1 cellular context compared by ENCODE assay signal in genomic region chr20:25237610-25238318, GRCh38.
TF ChIP-seq lines count a peak whose summit lies in the region.

No MANE protein-coding gene starts in this region.

TF ChIP-seq in HepG2, 621 proteins besides CTCF, POLR2A, EP300 and RAD21 (continued from another document and continues in another):
- TF ChIP-seq, protein P1, sequence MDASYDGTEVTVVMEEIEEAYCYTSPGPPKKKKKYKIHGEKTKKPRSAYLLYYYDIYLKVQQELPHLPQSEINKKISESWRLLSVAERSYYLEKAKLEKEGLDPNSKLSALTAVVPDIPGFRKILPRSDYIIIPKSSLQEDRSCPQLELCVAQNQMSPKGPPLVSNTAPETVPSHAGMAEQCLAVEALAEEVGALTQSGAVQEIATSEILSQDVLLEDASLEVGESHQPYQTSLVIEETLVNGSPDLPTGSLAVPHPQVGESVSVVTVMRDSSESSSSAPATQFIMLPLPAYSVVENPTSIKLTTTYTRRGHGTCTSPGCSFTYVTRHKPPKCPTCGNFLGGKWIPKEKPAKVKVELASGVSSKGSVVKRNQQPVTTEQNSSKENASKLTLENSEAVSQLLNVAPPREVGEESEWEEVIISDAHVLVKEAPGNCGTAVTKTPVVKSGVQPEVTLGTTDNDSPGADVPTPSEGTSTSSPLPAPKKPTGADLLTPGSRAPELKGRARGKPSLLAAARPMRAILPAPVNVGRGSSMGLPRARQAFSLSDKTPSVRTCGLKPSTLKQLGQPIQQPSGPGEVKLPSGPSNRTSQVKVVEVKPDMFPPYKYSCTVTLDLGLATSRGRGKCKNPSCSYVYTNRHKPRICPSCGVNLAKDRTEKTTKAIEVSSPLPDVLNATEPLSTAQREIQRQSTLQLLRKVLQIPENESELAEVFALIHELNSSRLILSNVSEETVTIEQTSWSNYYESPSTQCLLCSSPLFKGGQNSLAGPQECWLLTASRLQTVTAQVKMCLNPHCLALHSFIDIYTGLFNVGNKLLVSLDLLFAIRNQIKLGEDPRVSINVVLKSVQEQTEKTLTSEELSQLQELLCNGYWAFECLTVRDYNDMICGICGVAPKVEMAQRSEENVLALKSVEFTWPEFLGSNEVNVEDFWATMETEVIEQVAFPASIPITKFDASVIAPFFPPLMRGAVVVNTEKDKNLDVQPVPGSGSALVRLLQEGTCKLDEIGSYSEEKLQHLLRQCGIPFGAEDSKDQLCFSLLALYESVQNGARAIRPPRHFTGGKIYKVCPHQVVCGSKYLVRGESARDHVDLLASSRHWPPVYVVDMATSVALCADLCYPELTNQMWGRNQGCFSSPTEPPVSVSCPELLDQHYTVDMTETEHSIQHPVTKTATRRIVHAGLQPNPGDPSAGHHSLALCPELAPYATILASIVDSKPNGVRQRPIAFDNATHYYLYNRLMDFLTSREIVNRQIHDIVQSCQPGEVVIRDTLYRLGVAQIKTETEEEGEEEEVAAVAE (CRISPR knock-in tag; IDR thresholded peaks at IDR 0.05; ENCODE audit: borderline replicate concordance), result 0 out of 2 replicates have a peak, but pooled peaks have one; percentile 31
- no peak for TF ChIP-seq ZNF816 (CRISPR knock-in tag; IDR thresholded peaks at IDR 0.05; ENCODE audit: borderline replicate concordance)
- no peak for TF ChIP-seq POLR2AphosphoS2 (IDR thresholded peaks at IDR 0.05; ENCODE audit: low read depth, low read length)
- peak; percentile 86 for TF ChIP-seq SAP130 (CRISPR knock-in tag; IDR thresholded peaks at IDR 0.05; ENCODE audit: low read depth)
- TF ChIP-seq LCORL (IDR thresholded peaks at IDR 0.05), result peak; percentile 68; the same call in 1 of the 2 replicates
- TF ChIP-seq LCORL (CRISPR knock-in tag; IDR thresholded peaks at IDR 0.05), result peak; percentile 72; the same call in 1 of the 2 replicates
- TF ChIP-seq AGO1 (IDR thresholded peaks at IDR 0.05; ENCODE audit: low read depth, low read length, poor library complexity, severe bottlenecking), result no peak
- TF ChIP-seq ZNF350 (CRISPR knock-in tag; IDR thresholded peaks at IDR 0.05; ENCODE audit: borderline replicate concordance, low read depth), result peak; percentile 57
- TF ChIP-seq ZBTB14 (CRISPR knock-in tag; IDR thresholded peaks at IDR 0.05), result no peak
- TF ChIP-seq FOXK1 (CRISPR knock-in tag; IDR thresholded peaks at IDR 0.05; ENCODE audit: borderline replicate concordance, low read depth), result peak; percentile 76; the same call in 1 of the 2 replicates
- TF ChIP-seq XRCC5 (optimal IDR thresholded peaks at IDR 0.05; ENCODE audit: low read length), result peak; percentile 69
- peak in 1 of 2 experiments; percentile 100; a peak in 2 of 4 replicates for TF ChIP-seq ATF4 (CRISPR knock-in tag; IDR thresholded peaks at IDR 0.05)
- no peak for TF ChIP-seq ZNF850 (CRISPR knock-in tag; conservative IDR thresholded peaks at IDR 0.05)
- TF ChIP-seq, protein P2, sequence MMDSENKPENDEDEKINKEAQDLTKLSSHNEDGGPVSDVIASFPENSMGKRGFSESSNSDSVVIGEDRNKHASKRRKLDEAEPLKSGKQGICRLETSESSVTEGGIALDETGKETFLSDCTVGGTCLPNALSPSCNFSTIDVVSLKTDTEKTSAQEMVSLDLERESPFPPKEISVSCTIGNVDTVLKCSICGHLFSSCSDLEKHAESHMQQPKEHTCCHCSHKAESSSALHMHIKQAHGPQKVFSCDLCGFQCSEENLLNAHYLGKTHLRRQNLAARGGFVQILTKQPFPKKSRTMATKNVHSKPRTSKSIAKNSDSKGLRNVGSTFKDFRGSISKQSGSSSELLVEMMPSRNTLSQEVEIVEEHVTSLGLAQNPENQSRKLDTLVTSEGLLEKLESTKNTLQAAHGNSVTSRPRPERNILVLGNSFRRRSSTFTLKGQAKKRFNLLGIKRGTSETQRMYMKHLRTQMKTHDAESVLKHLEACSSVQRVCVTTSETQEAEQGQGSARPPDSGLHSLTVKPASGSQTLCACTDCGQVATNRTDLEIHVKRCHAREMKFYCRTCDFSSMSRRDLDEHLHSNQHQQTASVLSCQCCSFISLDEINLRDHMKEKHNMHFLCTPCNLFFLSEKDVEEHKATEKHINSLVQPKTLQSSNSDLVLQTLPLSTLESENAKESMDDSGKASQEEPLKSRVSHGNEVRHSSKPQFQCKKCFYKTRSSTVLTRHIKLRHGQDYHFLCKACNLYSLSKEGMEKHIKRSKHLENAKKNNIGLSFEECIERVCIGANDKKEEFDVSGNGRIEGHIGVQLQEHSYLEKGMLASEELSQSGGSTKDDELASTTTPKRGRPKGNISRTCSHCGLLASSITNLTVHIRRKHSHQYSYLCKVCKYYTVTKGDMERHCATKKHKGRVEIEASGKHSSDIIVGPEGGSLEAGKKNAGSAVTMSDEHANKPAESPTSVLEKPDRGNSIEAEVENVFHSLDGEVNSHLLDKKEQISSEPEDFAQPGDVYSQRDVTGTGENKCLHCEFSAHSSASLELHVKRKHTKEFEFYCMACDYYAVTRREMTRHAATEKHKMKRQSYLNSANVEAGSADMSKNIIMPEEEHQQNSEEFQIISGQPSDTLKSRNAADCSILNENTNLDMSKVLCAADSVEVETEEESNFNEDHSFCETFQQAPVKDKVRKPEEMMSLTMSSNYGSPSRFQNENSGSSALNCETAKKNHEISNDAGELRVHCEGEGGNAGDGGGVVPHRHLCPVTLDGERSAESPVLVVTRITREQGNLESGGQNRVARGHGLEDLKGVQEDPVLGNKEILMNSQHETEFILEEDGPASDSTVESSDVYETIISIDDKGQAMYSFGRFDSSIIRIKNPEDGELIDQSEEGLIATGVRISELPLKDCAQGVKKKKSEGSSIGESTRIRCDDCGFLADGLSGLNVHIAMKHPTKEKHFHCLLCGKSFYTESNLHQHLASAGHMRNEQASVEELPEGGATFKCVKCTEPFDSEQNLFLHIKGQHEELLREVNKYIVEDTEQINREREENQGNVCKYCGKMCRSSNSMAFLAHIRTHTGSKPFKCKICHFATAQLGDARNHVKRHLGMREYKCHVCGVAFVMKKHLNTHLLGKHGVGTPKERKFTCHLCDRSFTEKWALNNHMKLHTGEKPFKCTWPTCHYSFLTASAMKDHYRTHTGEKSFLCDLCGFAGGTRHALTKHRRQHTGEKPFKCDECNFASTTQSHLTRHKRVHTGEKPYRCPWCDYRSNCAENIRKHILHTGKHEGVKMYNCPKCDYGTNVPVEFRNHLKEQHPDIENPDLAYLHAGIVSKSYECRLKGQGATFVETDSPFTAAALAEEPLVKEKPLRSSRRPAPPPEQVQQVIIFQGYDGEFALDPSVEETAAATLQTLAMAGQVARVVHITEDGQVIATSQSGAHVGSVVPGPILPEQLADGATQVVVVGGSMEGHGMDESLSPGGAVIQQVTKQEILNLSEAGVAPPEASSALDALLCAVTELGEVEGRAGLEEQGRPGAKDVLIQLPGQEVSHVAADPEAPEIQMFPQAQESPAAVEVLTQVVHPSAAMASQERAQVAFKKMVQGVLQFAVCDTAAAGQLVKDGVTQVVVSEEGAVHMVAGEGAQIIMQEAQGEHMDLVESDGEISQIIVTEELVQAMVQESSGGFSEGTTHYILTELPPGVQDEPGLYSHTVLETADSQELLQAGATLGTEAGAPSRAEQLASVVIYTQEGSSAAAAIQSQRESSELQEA (CRISPR knock-in tag; IDR thresholded peaks at IDR 0.05; ENCODE audit: not compliant biosample characterization), result no peak
- 0 out of 2 replicates have a peak, but pooled peaks have one; percentile 16 for TF ChIP-seq ZBTB7B (CRISPR knock-in tag; IDR thresholded peaks at IDR 0.05)
- TF ChIP-seq REXO4 (CRISPR knock-in tag; IDR thresholded peaks at IDR 0.05; ENCODE audit: borderline replicate concordance), result no peak
- TF ChIP-seq ZNF670 (CRISPR knock-in tag; IDR thresholded peaks at IDR 0.05; ENCODE audit: borderline replicate concordance), result peak; percentile 46; the same call in 1 of the 2 replicates
- peak; percentile 100 for TF ChIP-seq FOSL2 (CRISPR knock-in tag; IDR thresholded peaks at IDR 0.05)
- no peak for TF ChIP-seq MTF2 (CRISPR knock-in tag; IDR thresholded peaks at IDR 0.05; ENCODE audit: borderline replicate concordance)
- TF ChIP-seq ZFP36 (IDR thresholded peaks at IDR 0.05; ENCODE audit: borderline replicate concordance, low read depth, low read length, partially characterized antibody), result peak; percentile 85
- peak; percentile 31; the same call in 1 of the 2 replicates for TF ChIP-seq ZBTB25 (CRISPR knock-in tag; IDR thresholded peaks at IDR 0.05)
- TF ChIP-seq SOX5 (CRISPR knock-in tag; IDR thresholded peaks at IDR 0.05; ENCODE audit: borderline replicate concordance), result peak; percentile 52; the same call in 1 of the 2 replicates
- TF ChIP-seq HNRNPL (IDR thresholded peaks at IDR 0.05; ENCODE audit: low read depth, low read length), result 0 out of 2 replicates have a peak, but pooled peaks have one; percentile 55
- TF ChIP-seq, protein P3, sequence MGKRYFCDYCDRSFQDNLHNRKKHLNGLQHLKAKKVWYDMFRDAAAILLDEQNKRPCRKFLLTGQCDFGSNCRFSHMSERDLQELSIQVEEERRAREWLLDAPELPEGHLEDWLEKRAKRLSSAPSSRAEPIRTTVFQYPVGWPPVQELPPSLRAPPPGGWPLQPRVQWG (CRISPR knock-in tag; IDR thresholded peaks at IDR 0.05; ENCODE audit: borderline replicate concordance, low read depth), result no peak
- peak; percentile 84; the same call in 1 of the 2 replicates for TF ChIP-seq ZNF225 (CRISPR knock-in tag; IDR thresholded peaks at IDR 0.05)
- peak; percentile 70; the same call in 1 of the 2 replicates for TF ChIP-seq DNMT3B (CRISPR knock-in tag; conservative IDR thresholded peaks at IDR 0.05)
- TF ChIP-seq ZSCAN9 (CRISPR knock-in tag; IDR thresholded peaks at IDR 0.05; ENCODE audit: borderline replicate concordance), result no peak
- 0 out of 2 replicates have a peak, but pooled peaks have one; percentile 31 for TF ChIP-seq ZNF780A (CRISPR knock-in tag; IDR thresholded peaks at IDR 0.05)
- peak; percentile 67 for TF ChIP-seq TBX2 (CRISPR knock-in tag; IDR thresholded peaks at IDR 0.05; ENCODE audit: borderline replicate concordance)
- TF ChIP-seq ZNF101 (CRISPR knock-in tag; IDR thresholded peaks at IDR 0.05; ENCODE audit: borderline replicate concordance, low read depth), result no peak
- TF ChIP-seq ATF3 (CRISPR knock-in tag; IDR thresholded peaks at IDR 0.05), result peak; percentile 95
- peak; percentile 75 for TF ChIP-seq JUN (CRISPR knock-in tag; IDR thresholded peaks at IDR 0.05)
- peak; percentile 71; the same call in 1 of the 2 replicates for TF ChIP-seq ETV5 (CRISPR knock-in tag; IDR thresholded peaks at IDR 0.05; ENCODE audit: borderline replicate concordance)
- TF ChIP-seq CREB1 (IDR thresholded peaks at IDR 0.05), result peak; percentile 80
- no peak for TF ChIP-seq CREB1 (CRISPR knock-in tag; IDR thresholded peaks at IDR 0.05)
- TF ChIP-seq HNF4G (IDR thresholded peaks at IDR 0.05; ENCODE audit: borderline replicate concordance, low read depth, low read length), result no peak
- no peak for TF ChIP-seq HNF4G (CRISPR knock-in tag; IDR thresholded peaks at IDR 0.05; ENCODE audit: borderline replicate concordance, low read depth)
- TF ChIP-seq CEBPB (IDR thresholded peaks at IDR 0.05; ENCODE audit: borderline replicate concordance, low read depth, low read length), result peak; percentile 87
- TF ChIP-seq ZNF550 (CRISPR knock-in tag; IDR thresholded peaks at IDR 0.05; ENCODE audit: borderline replicate concordance), result peak; percentile 72; the same call in 1 of the 2 replicates
- TF ChIP-seq, protein P4, sequence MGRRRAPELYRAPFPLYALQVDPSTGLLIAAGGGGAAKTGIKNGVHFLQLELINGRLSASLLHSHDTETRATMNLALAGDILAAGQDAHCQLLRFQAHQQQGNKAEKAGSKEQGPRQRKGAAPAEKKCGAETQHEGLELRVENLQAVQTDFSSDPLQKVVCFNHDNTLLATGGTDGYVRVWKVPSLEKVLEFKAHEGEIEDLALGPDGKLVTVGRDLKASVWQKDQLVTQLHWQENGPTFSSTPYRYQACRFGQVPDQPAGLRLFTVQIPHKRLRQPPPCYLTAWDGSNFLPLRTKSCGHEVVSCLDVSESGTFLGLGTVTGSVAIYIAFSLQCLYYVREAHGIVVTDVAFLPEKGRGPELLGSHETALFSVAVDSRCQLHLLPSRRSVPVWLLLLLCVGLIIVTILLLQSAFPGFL (CRISPR knock-in tag; IDR thresholded peaks at IDR 0.05), result no peak
- TF ChIP-seq ATF7 (IDR thresholded peaks at IDR 0.05), result peak; percentile 69
- no peak for TF ChIP-seq ATF7 (CRISPR knock-in tag; IDR thresholded peaks at IDR 0.05)
- peak; percentile 55 for TF ChIP-seq TEAD3 (CRISPR knock-in tag; optimal IDR thresholded peaks at IDR 0.05; ENCODE audit: borderline replicate concordance)
- TF ChIP-seq GPN1 (CRISPR knock-in tag; IDR thresholded peaks at IDR 0.05; ENCODE audit: borderline replicate concordance), result no peak
- peak; percentile 55; the same call in 1 of the 2 replicates for TF ChIP-seq POLR2G (IDR thresholded peaks at IDR 0.05; ENCODE audit: low read depth, low read length)
- TF ChIP-seq ELF3 (CRISPR knock-in tag; IDR thresholded peaks at IDR 0.05), result peak; percentile 47
- TF ChIP-seq MXI1 (IDR thresholded peaks at IDR 0.05; ENCODE audit: borderline replicate concordance, low read depth, low read length), result peak; percentile 58; the same call in 1 of the 3 replicates
